Comparison of ENCODE assay signal across 19 cellular contexts in genomic region chr14:102957222-102957621, GRCh38. TPM values are rescaled to one million over a fixed set of nuclear protein-coding genes. Genes with fewer than 3 reads are reported as not detected.
DNase-seq lines count a peak whose midpoint lies in the region; ATAC-seq, FAIRE-seq and TF ChIP-seq lines count a peak whose summit lies in the region.
"Had no signal": no experiment of that assay in that cellular context is flagged by ENCODE, and none has a peak within 500 bp of the region (broad histone marks: within the 10 kb centered on the region; RNA-seq: fewer than 3 reads in every experiment).

No MANE protein-coding gene starts in this region.

- no peaks in the 10 kb centered on the region for H3K27me3 ChIP-seq in astrocyte (ENCODE audit: insufficient read depth, low read length)
- H3K27me3 ChIP-seq: MG63, SJSA1 had no signal

- DNase-seq in HK-2 (ENCODE audit: unreplicated experiment): peak; percentile 22
- peak; percentile 51 for DNase-seq in astrocyte (ENCODE audit: low read depth)
- DNase-seq in myocyte (ENCODE audit: low read depth): peak; percentile 52
- DNase-seq: CD8-positive, alpha-beta T cell; KG1; MG63; NCI-H1092 treated with DMSO at 0.1 percent for 48 hours; NCI-H1694 treated with DMSO at 0.1 percent for 48 hours; NCI-H345; NCI-H69; PC-3 had no signal

- no peak overlapping the region for H3K9ac ChIP-seq in astrocyte (ENCODE audit: low read length)

- TF ChIP-seq CTCF in astrocyte (IDR thresholded peaks at IDR 0.05; ENCODE audit: insufficient read depth, low read depth, low read length): no peak

- no peak for TF ChIP-seq POLR2A in GM18505 (IDR thresholded peaks at IDR 0.05; ENCODE audit: borderline replicate concordance, extremely low read depth, insufficient read depth, insufficient read length)

- no peak overlapping the region for H3K27ac ChIP-seq in astrocyte (ENCODE audit: low read depth, low read length)
- H3K27ac ChIP-seq: SJSA1 had no signal

- H3K36me3 ChIP-seq in astrocyte (ENCODE audit: insufficient read depth, low read length): peaks cover 64% of the 10 kb centered on the region

- H3K4me2 ChIP-seq in astrocyte (ENCODE audit: low read length): no peak overlapping the region

- no peaks in the 10 kb centered on the region for H3K79me2 ChIP-seq in astrocyte (ENCODE audit: insufficient read depth, low read length)

- peaks cover 5% of the 10 kb centered on the region for H3K4me1 ChIP-seq in astrocyte (ENCODE audit: insufficient read depth, low read length)

- no peak overlapping the region for H3K4me3 ChIP-seq in astrocyte (ENCODE audit: insufficient read depth, low read depth, low read length)
- H3K4me3 ChIP-seq: MG63, SJSA1 had no signal

- H2AFZ ChIP-seq in astrocyte (ENCODE audit: low read depth, low read length): no peak overlapping the region

- H3K4me3 Mint-ChIP-seq in astrocyte (ENCODE audit: unreplicated experiment): no peak overlapping the region
- H3K4me3 Mint-ChIP-seq: CD8-positive, alpha-beta T cell had no signal

- FAIRE-seq in astrocyte (lab: Jason Lieb, UNC): no peak
- FAIRE-seq: D721Med, GM18507 had no signal

- H3K4me1 Mint-ChIP-seq in astrocyte (ENCODE audit: low read depth, unreplicated experiment): no peaks in the 10 kb centered on the region

- ATAC-seq in activated CD4-positive, CD25-positive, alpha-beta regulatory T cell treated with anti-CD3 and anti-CD28 coated beads, Interleukin-2, amount 50 U/mL, for 24 hours: no peak
- ATAC-seq in HG03342 (IDR thresholded peaks at IDR 0.05; ENCODE audit: unreplicated experiment) (no peak), GM18505 (IDR thresholded peaks at IDR 0.05; ENCODE audit: unreplicated experiment) (no peak), GM21619 (IDR thresholded peaks at IDR 0.05; ENCODE audit: unreplicated experiment) (no peak)
- ATAC-seq: CD8-positive, alpha-beta T cell; HCT116; PC-3 had no signal

- peaks cover 21% of the 10 kb centered on the region for H3K36me3 Mint-ChIP-seq in astrocyte (ENCODE audit: low read depth, unreplicated experiment)
- H3K36me3 Mint-ChIP-seq: CD8-positive, alpha-beta T cell had no signal

- H3K27ac Mint-ChIP-seq in astrocyte (ENCODE audit: unreplicated experiment): no peak overlapping the region
- H3K27ac Mint-ChIP-seq: CD8-positive, alpha-beta T cell had no signal

- H4K20me1 ChIP-seq in astrocyte (ENCODE audit: insufficient read depth, low read length): peaks cover 49% of the 10 kb centered on the region

- no peaks in the 10 kb centered on the region for H3K27me3 Mint-ChIP-seq in astrocyte (ENCODE audit: low read depth, unreplicated experiment)

- no peaks in the 10 kb centered on the region for H3K9me3 ChIP-seq in astrocyte (ENCODE audit: insufficient read depth, low read depth, low read length)
- H3K9me3 ChIP-seq: MG63, SJSA1 had no signal

- no peaks in the 10 kb centered on the region for H3K9me3 Mint-ChIP-seq in astrocyte (ENCODE audit: unreplicated experiment)
- H3K9me3 Mint-ChIP-seq: CD8-positive, alpha-beta T cell had no signal

RNA-seq across cellular contexts. Expression of gene AMN, which starts 34.8 kb away (rescaled TPM):
- total RNA-seq in astrocyte: 2.0 and 3.4 TPM in 2 replicates
- total RNA-seq in myocyte: 0.59 and 0.68 TPM in 2 replicates
- polyA plus RNA-seq in myocyte (2012): 0.15 TPM
- total RNA-seq: PC-3, SJSA1 had no signal
